In the genomic region with DNA sequence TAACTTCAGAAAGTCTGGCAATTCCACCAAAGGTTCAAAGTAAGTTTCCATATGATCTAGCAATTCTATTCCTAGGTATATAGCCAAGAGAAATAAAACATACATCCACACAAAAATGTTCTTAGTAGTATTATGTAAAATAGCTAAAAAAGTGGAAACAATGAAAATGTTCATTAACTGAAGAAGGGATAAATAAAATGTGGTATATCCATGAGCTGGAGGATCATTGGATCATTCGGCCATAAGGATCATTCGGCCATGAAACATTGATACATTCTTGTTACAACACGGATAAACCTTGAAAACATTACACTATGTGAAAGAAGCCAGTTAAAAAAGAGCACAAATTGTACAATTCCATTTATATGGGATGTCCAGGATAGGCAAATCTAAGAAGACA, we compare ENCODE assay signal across 9 cellular contexts. TPM values are rescaled to one million over a fixed set of nuclear protein-coding genes. Genes with fewer than 3 reads are reported as not detected.
DNase-seq lines count a peak whose midpoint lies in the region; ATAC-seq, FAIRE-seq and TF ChIP-seq lines count a peak whose summit lies in the region.
"Had no signal": no experiment of that assay in that cellular context is flagged by ENCODE, and none has a peak within 500 bp of the region (broad histone marks: within the 10 kb centered on the region; RNA-seq: fewer than 3 reads in every experiment).

No MANE protein-coding gene starts in this region.

- ATAC-seq in natural killer cell treated with Interleukin-12 subunit alpha and Interleukin-12 subunit beta and Interleukin-15 and Interleukin-18, amount 100 ng/mL, for 72 hours = no peak
- no peak for ATAC-seq in HG03280 (IDR thresholded peaks at IDR 0.05; ENCODE audit: unreplicated experiment)
- no peak for ATAC-seq in HG02763 (IDR thresholded peaks at IDR 0.05; ENCODE audit: unreplicated experiment)

- H3K27me3 Mint-ChIP-seq in brain = peaks cover 6% of the 10 kb centered on the region
- H3K27me3 Mint-ChIP-seq in natural killer cell treated with Interleukin-12 subunit alpha and Interleukin-12 subunit beta and Interleukin-15 and Interleukin-18, amount 100 ng/mL, for 72 hours = no peaks in the 10 kb centered on the region

- H3K27ac Mint-ChIP-seq in brain = peak overlapping the region in 4 of 5 experiments; percentile 9 to 98 (median 30)
- H3K27ac Mint-ChIP-seq in natural killer cell treated with Interleukin-12 subunit alpha and Interleukin-12 subunit beta and Interleukin-15 and Interleukin-18, amount 100 ng/mL, for 72 hours = peak overlapping the region; percentile 84 to 96

- intact Hi-C loops in colonic mucosa (cut with DNase I) = loop anchor here (10.0 kb wide), 1 partner anchor 662 kb away; a partner anchor contains a TSS

- peak overlapping the region; percentile 90 for H3K4me2 ChIP-seq in BLaER1

- no peaks in the 10 kb centered on the region for H3K27me3 ChIP-seq in BLaER1
- no peaks in the 10 kb centered on the region for H3K27me3 ChIP-seq in HUES64 (ENCODE audit: insufficient read depth, low read length)
- H3K27me3 ChIP-seq in colonic mucosa = no peaks in the 10 kb centered on the region

- peaks cover 71% of the 10 kb centered on the region for H4K20me1 ChIP-seq in BLaER1

- peaks cover 13 to 51% (median 19%) of the 10 kb centered on the region in 5 experiments for H3K9me3 Mint-ChIP-seq in brain
- no peaks in the 10 kb centered on the region for H3K9me3 Mint-ChIP-seq in natural killer cell treated with Interleukin-12 subunit alpha and Interleukin-12 subunit beta and Interleukin-15 and Interleukin-18, amount 100 ng/mL, for 72 hours

- TF ChIP-seq CTCF in brain (conservative IDR thresholded peaks at IDR 0.05) (no peak), colonic mucosa (IDR thresholded peaks at IDR 0.05) (no peak)

- H3K4me1 ChIP-seq in BLaER1 (peaks cover 38% of the 10 kb centered on the region), HUES64 (ENCODE audit: insufficient read depth, low read length) (peaks cover 23% of the 10 kb centered on the region), colonic mucosa (peaks cover 10% of the 10 kb centered on the region)

- peaks cover 62% of the 10 kb centered on the region for H3K4me1 Mint-ChIP-seq in brain
- H3K4me1 Mint-ChIP-seq in natural killer cell treated with Interleukin-12 subunit alpha and Interleukin-12 subunit beta and Interleukin-15 and Interleukin-18, amount 100 ng/mL, for 72 hours (ENCODE audit: low read depth in 2 of 2) = peaks cover 48 to 55% of the 10 kb centered on the region in 2 donors

- H3K36me3 ChIP-seq in BLaER1 = peaks cover 22% of the 10 kb centered on the region
- peaks cover 16% of the 10 kb centered on the region for H3K36me3 ChIP-seq in HUES64 (ENCODE audit: insufficient read depth, low read length)
- H3K36me3 ChIP-seq in colonic mucosa = no peaks in the 10 kb centered on the region

- H3K4me3 Mint-ChIP-seq in brain = peak overlapping the region; percentile 83 to 100 (median 98)
- H3K4me3 Mint-ChIP-seq in natural killer cell treated with Interleukin-12 subunit alpha and Interleukin-12 subunit beta and Interleukin-15 and Interleukin-18, amount 100 ng/mL, for 72 hours = peak overlapping the region; percentile 96

- peaks cover 16% of the 10 kb centered on the region; the same call in 1 of the 2 replicates for H3K9me3 ChIP-seq in BLaER1
- H3K9me3 ChIP-seq in HUES64 (ENCODE audit: insufficient read depth, low read depth, low read length) = no peaks in the 10 kb centered on the region
- no peaks in the 10 kb centered on the region for H3K9me3 ChIP-seq in colonic mucosa

- FAIRE-seq in frontal cortex (lab: Jason Lieb, UNC) = no peak

- peaks cover 80% of the 10 kb centered on the region for H3K36me3 Mint-ChIP-seq in brain
- H3K36me3 Mint-ChIP-seq in natural killer cell treated with Interleukin-12 subunit alpha and Interleukin-12 subunit beta and Interleukin-15 and Interleukin-18, amount 100 ng/mL, for 72 hours = peaks cover 4% of the 10 kb centered on the region

- no peak for DNase-seq in natural killer cell treated with Interleukin-12 subunit alpha and Interleukin-12 subunit beta and Interleukin-15 and Interleukin-18, amount 100 ng/mL, for 72 hours (ENCODE audit: low spot score)
- DNase-seq in frontal cortex (ENCODE audit: low spot score in 2 of 2) (no peak), colonic mucosa (no peak)
- DNase-seq: NCI-H187 had no signal

- WGBS in HUES64 = 89% methylated on average over 3 of the region's 3 CpGs

- H3K4me3 ChIP-seq in BLaER1 (peak overlapping the region; percentile 7; the same call in 1 of the 2 replicates), HUES64 (ENCODE audit: low read length) (peak overlapping the region; percentile 95; the same call in 1 of the 2 replicates), colonic mucosa (no peak overlapping the region)

- H3K27ac ChIP-seq in BLaER1 (no peak overlapping the region), HUES64 (ENCODE audit: low read depth, low read length) (no peak overlapping the region), colonic mucosa (no peak overlapping the region)

- H3K9ac ChIP-seq in BLaER1 = no peak overlapping the region
- H3K9ac ChIP-seq in HUES64 (ENCODE audit: low read depth, low read length) = no peak overlapping the region
- H3K9ac ChIP-seq in colonic mucosa (ENCODE audit: low read depth in 2 of 2, low read length in 2 of 2) = no peak overlapping the region

RNA-seq across cellular contexts. Expression of a gene that starts 2.4 kb away (rescaled TPM):
- polyA plus RNA-seq in HUES64 (2013, experiment 1 of 2) = 34.0 TPM
- 35.6 TPM for polyA plus RNA-seq in HUES64 (2013, experiment 2 of 2)
- 14.7 TPM for polyA plus RNA-seq in brain (ENCODE audit: insufficient read depth, low read depth, low replicate concordance)
- total RNA-seq in natural killer cell treated with Interleukin-12 subunit alpha and Interleukin-12 subunit beta and Interleukin-15 and Interleukin-18, amount 100 ng/mL, for 72 hours = 10 to 100 TPM; 63.1 to 69.4 TPM
- total RNA-seq in frontal cortex (36.3 TPM), colonic mucosa (10 to 100 TPM; 41.6 to 60.6 TPM)
